Comparison of ENCODE assay signal across 1 cellular context in the genomic region with DNA sequence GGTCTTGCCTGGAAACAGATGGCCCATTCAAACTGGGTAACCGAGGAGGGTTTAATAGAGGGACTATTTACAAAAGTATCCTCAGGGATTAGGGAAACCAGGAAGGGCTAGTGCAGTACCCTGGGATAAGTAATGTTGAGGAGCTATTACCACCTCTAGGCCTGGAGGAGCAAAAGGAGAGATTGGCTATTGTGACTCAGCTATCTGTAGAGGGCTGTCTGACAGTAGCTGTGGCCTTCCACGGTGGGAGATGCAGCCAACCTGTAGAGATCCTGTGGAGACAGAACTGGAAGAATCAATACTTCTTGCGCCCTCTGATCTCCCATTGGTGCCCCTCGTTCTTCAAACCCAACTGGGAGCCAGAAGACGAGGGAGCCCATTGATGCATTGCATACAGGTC.
TF ChIP-seq lines count a peak whose summit lies in the region.

No MANE protein-coding gene starts in this region.

TF ChIP-seq in K562, 482 proteins besides CTCF, POLR2A, EP300 and RAD21:
- TF ChIP-seq ZBTB49 (CRISPR knock-in tag; IDR thresholded peaks at IDR 0.05; ENCODE audit: borderline replicate concordance) (no peak), NFXL1 (CRISPR knock-in tag; IDR thresholded peaks at IDR 0.05) (no peak), ZNF830 (CRISPR knock-in tag; IDR thresholded peaks at IDR 0.05) (no peak), TAL1 (IDR thresholded peaks at IDR 0.05) (no peak), ZNF212 (CRISPR knock-in tag; IDR thresholded peaks at IDR 0.05) (no peak), JUN (IDR thresholded peaks at IDR 0.05; ENCODE audit: borderline replicate concordance, low read depth, low read length) (no peak), JUN (CRISPR knock-in tag; IDR thresholded peaks at IDR 0.05; ENCODE audit: borderline replicate concordance) (no peak), FOXA1 (IDR thresholded peaks at IDR 0.05; ENCODE audit: borderline replicate concordance) (no peak), RFX7 (CRISPR knock-in tag; IDR thresholded peaks at IDR 0.05) (no peak), PHF8 (IDR thresholded peaks at IDR 0.05; ENCODE audit: borderline replicate concordance, low read length) (no peak), RCOR1 (IDR thresholded peaks at IDR 0.05; ENCODE audit: borderline replicate concordance in 1 of 2, low read depth in 2 of 2, low read length in 2 of 2) (no peak)
- TF ChIP-seq, protein P1, sequence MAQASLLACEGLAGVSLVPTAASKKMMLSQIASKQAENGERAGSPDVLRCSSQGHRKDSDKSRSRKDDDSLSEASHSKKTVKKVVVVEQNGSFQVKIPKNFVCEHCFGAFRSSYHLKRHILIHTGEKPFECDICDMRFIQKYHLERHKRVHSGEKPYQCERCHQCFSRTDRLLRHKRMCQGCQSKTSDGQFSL (CRISPR knock-in tag; IDR thresholded peaks at IDR 0.05): no peak
- TF ChIP-seq, protein P1 (tag; IDR thresholded peaks at IDR 0.05): no peak
- TF ChIP-seq, protein P2, sequence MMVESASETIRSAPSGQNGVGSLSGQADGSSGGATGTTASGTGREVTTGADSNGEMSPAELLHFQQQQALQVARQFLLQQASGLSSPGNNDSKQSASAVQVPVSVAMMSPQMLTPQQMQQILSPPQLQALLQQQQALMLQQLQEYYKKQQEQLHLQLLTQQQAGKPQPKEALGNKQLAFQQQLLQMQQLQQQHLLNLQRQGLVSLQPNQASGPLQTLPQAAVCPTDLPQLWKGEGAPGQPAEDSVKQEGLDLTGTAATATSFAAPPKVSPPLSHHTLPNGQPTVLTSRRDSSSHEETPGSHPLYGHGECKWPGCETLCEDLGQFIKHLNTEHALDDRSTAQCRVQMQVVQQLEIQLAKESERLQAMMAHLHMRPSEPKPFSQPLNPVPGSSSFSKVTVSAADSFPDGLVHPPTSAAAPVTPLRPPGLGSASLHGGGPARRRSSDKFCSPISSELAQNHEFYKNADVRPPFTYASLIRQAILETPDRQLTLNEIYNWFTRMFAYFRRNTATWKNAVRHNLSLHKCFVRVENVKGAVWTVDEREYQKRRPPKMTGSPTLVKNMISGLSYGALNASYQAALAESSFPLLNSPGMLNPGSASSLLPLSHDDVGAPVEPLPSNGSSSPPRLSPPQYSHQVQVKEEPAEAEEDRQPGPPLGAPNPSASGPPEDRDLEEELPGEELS (CRISPR knock-in tag; IDR thresholded peaks at IDR 0.05; ENCODE audit: borderline replicate concordance): no peak
